Comparison of ENCODE assay signal across 8 cellular contexts in the genomic region with DNA sequence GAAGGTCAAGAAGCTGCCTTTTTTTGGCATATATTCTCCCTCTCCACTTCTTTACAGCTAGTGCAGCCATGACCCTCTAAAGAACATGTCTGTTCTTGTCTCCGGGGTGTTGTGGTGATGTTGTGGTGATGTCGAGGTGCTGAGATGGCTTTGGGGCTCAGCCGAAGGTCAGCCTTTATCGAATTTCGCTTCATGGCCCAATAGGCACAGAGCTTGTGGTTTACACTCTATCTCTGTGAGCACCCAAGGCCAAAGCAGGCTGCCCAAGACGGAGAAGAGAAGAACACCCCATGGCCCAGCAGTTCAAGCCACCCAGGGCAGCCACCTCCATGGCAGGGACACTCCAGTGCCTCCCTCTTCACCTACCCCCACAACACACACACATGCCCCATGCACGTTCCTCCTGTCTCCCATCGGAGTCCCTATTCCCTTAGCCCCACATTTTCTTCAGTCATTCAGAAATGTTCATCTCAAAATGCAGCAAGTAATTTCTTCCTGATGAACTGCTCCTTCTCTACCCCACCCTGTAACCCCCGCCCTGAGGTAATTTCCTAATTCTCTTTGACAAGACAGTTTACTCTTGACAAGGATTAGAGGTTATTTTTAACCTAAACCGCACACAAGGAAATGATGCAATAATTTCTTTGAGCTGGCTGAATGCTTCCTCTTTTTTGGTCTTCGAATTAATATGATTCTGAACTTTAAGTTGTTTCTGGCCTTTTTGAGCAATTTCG. TPM values are rescaled to one million over a fixed set of nuclear protein-coding genes. Genes with fewer than 3 reads are reported as not detected.
DNase-seq lines count a peak whose midpoint lies in the region; ATAC-seq, FAIRE-seq and TF ChIP-seq lines count a peak whose summit lies in the region.

No MANE protein-coding gene starts in this region.

- ATAC-seq in activated CD4-positive, alpha-beta T cell treated with anti-CD3 and anti-CD28 coated beads for 36 hours = peak; percentile 42
- peak; percentile 75 for ATAC-seq in GM21786 (IDR thresholded peaks at IDR 0.05; ENCODE audit: unreplicated experiment)
- peak; percentile 90 for ATAC-seq in GM12878

- SMC1A ChIA-PET in GM12878 (lab: Charles Lee; ENCODE audit: uncharacterized antibody, unreplicated experiment) = interaction anchor here (0.6 to 2.3 kb wide), 28 partner anchors 8 to 325 kb away, joined by 3 to 17 read pairs (median 3); no protein-coding TSS in a partner anchor

- peaks cover 15% of the 10 kb centered on the region for H3K4me1 Mint-ChIP-seq in activated CD4-positive, alpha-beta T cell treated with anti-CD3 and anti-CD28 coated beads for 36 hours

- WGBS in GM12878 (ENCODE audit: insufficient coverage, insufficient replicate concordance, low lambda C conversion rate, missing lambda C conversion rate) = 2% methylated on average over 12 of the region's 12 CpGs
- 65% methylated on average over 12 of the region's 12 CpGs for WGBS in suprapubic skin

- H3K4me1 ChIP-seq in KMS-11 (ENCODE audit: low read depth, poor library complexity, severe bottlenecking) (peaks cover 10% of the 10 kb centered on the region), GM12878 (ENCODE audit: control insufficient read depth, insufficient read depth, low read length) (peaks cover 25% of the 10 kb centered on the region), suprapubic skin (peaks cover 49% of the 10 kb centered on the region)

- peak; percentile 6 for DNase-seq in activated CD4-positive, alpha-beta T cell treated with anti-CD3 and anti-CD28 coated beads for 36 hours
- DNase-seq in activated CD4-positive, alpha-beta T cell treated with anti-CD3 and anti-CD28 coated beads, Interleukin-2, amount 50 U/mL, for 48 hours = no peak
- DNase-seq in GM12878 (ENCODE audit: low read depth, low spot score) = peak; percentile 86
- no peak for DNase-seq in suprapubic skin (ENCODE audit: low spot score in 2 of 2)
- DNase-seq in MG63 = no peak
- no peak for DNase-seq in posterior cingulate gyrus

- H3K9ac ChIP-seq in KMS-11 = no peak overlapping the region
- H3K9ac ChIP-seq in GM12878 (ENCODE audit: control insufficient read depth, insufficient read depth, low read length) = peak overlapping the region; percentile 49

- no peaks in the 10 kb centered on the region for H3K9me3 ChIP-seq in GM12878 (replicated peaks; ENCODE audit: control insufficient read depth, insufficient read depth, low read length)
- H3K9me3 ChIP-seq in suprapubic skin = no peaks in the 10 kb centered on the region
- H3K9me3 ChIP-seq in MG63 = no peaks in the 10 kb centered on the region

- intact Hi-C loops in activated CD4-positive, alpha-beta T cell treated with anti-CD3 and anti-CD28 coated beads for 36 hours (cut with DNase I, micrococcal nuclease) = no loop called here
- intact Hi-C loops in GM12878 (cut with micrococcal nuclease; ENCODE audit: unreplicated experiment) = loop anchor here (2.0 to 5.0 kb wide), 3 partner anchors 66 to 170 kb away; a partner anchor contains a TSS
- intact Hi-C loops in posterior cingulate gyrus (cut with DNase I) = no loop called here

- CTCF ChIA-PET in activated CD4-positive, alpha-beta T cell treated with anti-CD3 and anti-CD28 coated beads for 36 hours (lab: Charles Lee) = no interaction called here
- CTCF ChIA-PET in GM12878 (lab: Yijun Ruan, JAX) = interaction anchor here (0.7 to 1.3 kb wide), 9 partner anchors 33 to 226 kb away, joined by 3 to 5 read pairs (median 3); no protein-coding TSS in a partner anchor

- TF ChIP-seq RAD21 in GM12878 (IDR thresholded peaks at IDR 0.05; ENCODE audit: insufficient read depth, low read depth, low read length) = peak; percentile 35; the same call in 1 of the 2 replicates

- H3K4me2 ChIP-seq in KMS-11 (peak overlapping the region; percentile 13; the same call in 1 of the 2 replicates), GM12878 (ENCODE audit: control insufficient read depth, insufficient read depth) (peak overlapping the region; percentile 92)

- H3K27ac ChIP-seq in KMS-11 = no peak overlapping the region
- H3K27ac ChIP-seq in GM12878 (ENCODE audit: control insufficient read depth, insufficient read depth) = peak overlapping the region; percentile 86
- peak overlapping the region; percentile 54 for H3K27ac ChIP-seq in suprapubic skin

- H3K36me3 ChIP-seq in KMS-11 (ENCODE audit: insufficient read depth) (no peaks in the 10 kb centered on the region), GM12878 (ENCODE audit: control insufficient read depth in 2 of 2, insufficient read depth in 2 of 2, low read length in 1 of 2) (no peaks in the 10 kb centered on the region), suprapubic skin (no peaks in the 10 kb centered on the region), MG63 (no peaks in the 10 kb centered on the region)

- RAD21 ChIA-PET in GM12878 (lab: Charles Lee; ENCODE audit: unreplicated experiment) = interaction anchor here (0.6 to 2.9 kb wide), 19 partner anchors 8 to 322 kb away, joined by 3 to 15 read pairs (median 4); a partner anchor contains a TSS

- TF ChIP-seq EP300 in GM12878 (IDR thresholded peaks at IDR 0.05; ENCODE audit: borderline replicate concordance in 1 of 2, control insufficient read depth in 1 of 2, low read depth in 2 of 2, low read length in 2 of 2) (peak; percentile 61 to 78), suprapubic skin (IDR thresholded peaks at IDR 0.05) (no peak)

- peaks cover 13% of the 10 kb centered on the region for H3K27me3 Mint-ChIP-seq in activated CD4-positive, alpha-beta T cell treated with anti-CD3 and anti-CD28 coated beads for 36 hours

- H3K4me3 ChIP-seq in KMS-11 (IDR thresholded peaks at IDR 0.05; ENCODE audit: insufficient read depth, low read depth, low read length) = no peak overlapping the region
- peak overlapping the region; percentile 51 for H3K4me3 ChIP-seq in GM12878
- H3K4me3 ChIP-seq in suprapubic skin = no peak overlapping the region
- H3K4me3 ChIP-seq in MG63 = no peak overlapping the region

- H3K4me3 Mint-ChIP-seq in activated CD4-positive, alpha-beta T cell treated with anti-CD3 and anti-CD28 coated beads for 36 hours = no peak overlapping the region

- H3K27ac Mint-ChIP-seq in activated CD4-positive, alpha-beta T cell treated with anti-CD3 and anti-CD28 coated beads for 36 hours = peak overlapping the region; percentile 6

- H4K20me1 ChIP-seq in KMS-11 (ENCODE audit: insufficient read depth) (no peaks in the 10 kb centered on the region), GM12878 (ENCODE audit: control insufficient read depth, insufficient read depth) (no peaks in the 10 kb centered on the region)

- peaks cover 2% of the 10 kb centered on the region for H3K36me3 Mint-ChIP-seq in activated CD4-positive, alpha-beta T cell treated with anti-CD3 and anti-CD28 coated beads for 36 hours (ENCODE audit: low read depth)

- no peaks in the 10 kb centered on the region for H3K9me3 Mint-ChIP-seq in activated CD4-positive, alpha-beta T cell treated with anti-CD3 and anti-CD28 coated beads for 36 hours (ENCODE audit: low read depth)

- H2AFZ ChIP-seq in KMS-11 (ENCODE audit: low read depth) (peak overlapping the region; percentile 10; the same call in 1 of the 2 replicates), GM12878 (ENCODE audit: control insufficient read depth, low read depth, low read length) (peak overlapping the region; percentile 70)

- peak; percentile 82 for FAIRE-seq in GM12878 (lab: Jason Lieb, UNC)

- peak; percentile 73 for TF ChIP-seq POLR2A in GM12878 (IDR thresholded peaks at IDR 0.05; ENCODE audit: low read depth, low read length)
- no peak for TF ChIP-seq POLR2A in suprapubic skin (IDR thresholded peaks at IDR 0.05)

- no peaks in the 10 kb centered on the region for H3K79me2 ChIP-seq in KMS-11 (ENCODE audit: insufficient read depth, low read depth)
- no peaks in the 10 kb centered on the region for H3K79me2 ChIP-seq in GM12878 (ENCODE audit: control insufficient read depth, insufficient read depth, low read length)

- POLR2A ChIA-PET in activated CD4-positive, alpha-beta T cell treated with anti-CD3 and anti-CD28 coated beads for 36 hours (lab: Charles Lee) = interaction anchor here (0.5 kb wide), 1 partner anchor 36 kb away, joined by 3 read pairs; no protein-coding TSS in a partner anchor
- POLR2A ChIA-PET in GM12878 (lab: Charles Lee) = interaction anchor here (0.6 to 1.6 kb wide), 6 partner anchors 46 to 169 kb away, joined by 3 to 9 read pairs (median 6); no protein-coding TSS in a partner anchor

- TF ChIP-seq CTCF in KMS-11 (conservative IDR thresholded peaks at IDR 0.05; ENCODE audit: low read depth, low read length) (no peak), GM12878 (IDR thresholded peaks at IDR 0.05 in 2 of 3, conservative IDR thresholded peaks at IDR 0.05 in 1 of 3; ENCODE audit: control insufficient read depth in 2 of 3, extremely low read depth in 1 of 3, insufficient read depth in 1 of 3, low read depth in 3 of 3, low read length in 3 of 3) (no peak), suprapubic skin (IDR thresholded peaks at IDR 0.05) (no peak)

- in situ Hi-C loops in GM12878 (cut with MboI) = no loop called here

- BruUV-seq in GM12878 (replicated peaks; lab: Mats Ljungman, UMichigan) = TSS peak; percentile 99

- H3K27me3 ChIP-seq in KMS-11 (ENCODE audit: insufficient read depth, low read depth) = no peaks in the 10 kb centered on the region
- no peaks in the 10 kb centered on the region for H3K27me3 ChIP-seq in GM12878 (replicated peaks in 1 of 2; ENCODE audit: control insufficient read depth in 2 of 2, insufficient read depth in 2 of 2, low read length in 1 of 2)
- no peaks in the 10 kb centered on the region for H3K27me3 ChIP-seq in suprapubic skin
- no peaks in the 10 kb centered on the region for H3K27me3 ChIP-seq in MG63

RNA-seq across cellular contexts. Expression of a gene that starts 18.6 kb away (rescaled TPM):
- not detected for total RNA-seq in activated CD4-positive, alpha-beta T cell treated with anti-CD3 and anti-CD28 coated beads for 36 hours
- 3.0 and 3.1 TPM in 2 replicates for total RNA-seq in GM12878 (2013; cell fraction: nucleolus; rRNA removed)
- 2.7 and 2.9 TPM in 2 replicates for total RNA-seq in GM12878 (2014; rRNA removed)
- 1.2 and 1.3 TPM in 2 replicates for total RNA-seq in GM12878 (2014; rRNA removed; fragmentation: Illumina TruSeq; extraction: Trizol)
- 3.9 and 4.5 TPM in 2 replicates for total RNA-seq in GM12878 (2021)
- 0.13 TPM for polyA plus RNA-seq in GM12878 (2011; ENCODE audit: low read depth)
- polyA plus RNA-seq in GM12878 (2011; rRNA removed) = 0.23 and 0.26 TPM in 2 replicates
- 0.21 and 0.30 TPM in 2 replicates for polyA plus RNA-seq in GM12878 (2011; cell fraction: cytosol; rRNA removed)
- polyA plus RNA-seq in GM12878 (2011; cell fraction: nucleus; rRNA removed) = 1.4 and 1.9 TPM in 2 replicates
- 0.53 and 0.77 TPM in 2 replicates for polyA plus RNA-seq in GM12878 (2012)
- polyA plus RNA-seq in GM12878 (2014; fragmentation: Illumina TruSeq; extraction: Trizol) = 1.0 and 1.8 TPM in 2 replicates
- 1 to 10 TPM in 1 of 2 experiments, under 1 TPM in 1; 0.99 to 2.8 TPM for polyA plus RNA-seq in GM12878 (2014; fragmentation: Nextera tagmentation; extraction: Ambion mirVana)
- polyA plus RNA-seq in GM12878 (2014; rRNA removed) = 2.2 and 2.5 TPM in 2 replicates
- under 1 TPM; 0.39 to 0.92 TPM for polyA plus RNA-seq in GM12878 (2016; fragmentation: Nextera tagmentation; extraction: Ambion mirVana)
- 0.52 and 0.59 TPM in 2 replicates for polyA minus RNA-seq in GM12878 (2011; rRNA and poly(A)+ RNA removed)
- polyA minus RNA-seq in GM12878 (2011; cell fraction: cytosol; rRNA and poly(A)+ RNA removed) = not detected in 2 replicates
- polyA minus RNA-seq in GM12878 (2011; cell fraction: nucleus; rRNA and poly(A)+ RNA removed) = 0.97 and 1.4 TPM in 2 replicates
- total RNA-seq in suprapubic skin = 1 to 10 TPM in 3 of 4 donors, under 1 TPM in 1; 0.56 to 1.4 (median 1.1) TPM
- total RNA-seq in MG63 (2014; rRNA removed; shearing (Covaris generic); ENCODE audit: low replicate concordance) = not detected in 2 replicates

Comparison
In these comparisons a context has a peak if more than half of its experiments do, and no peak if none do; other contexts are left out.
1. DNase-seq: peak in activated CD4-positive, alpha-beta T cell treated with anti-CD3 and anti-CD28 coated beads for 36 hours (single experiment) and GM12878 (single experiment); none in activated CD4-positive, alpha-beta T cell treated with anti-CD3 and anti-CD28 coated beads, Interleukin-2, amount 50 U/mL, for 48 hours (0 of 2), suprapubic skin (0 of 2), MG63 (single experiment) and posterior cingulate gyrus (0 of 10).
2. Peak in every context shown above with its lines, with median percentiles within 50 percentile points of each other: ATAC-seq.